In genomic region chr19:48686103-48686502, GRCh38 we compare ENCODE assay signal across 1 cellular context.
TF ChIP-seq lines count a peak whose summit lies in the region.

No MANE protein-coding gene starts in this region.

TF ChIP-seq in K562, 482 proteins besides CTCF, POLR2A, EP300 and RAD21:
- TF ChIP-seq NFIC (IDR thresholded peaks at IDR 0.05) (peak; percentile 75), GATA2 (CRISPR knock-in tag; IDR thresholded peaks at IDR 0.05) (no peak)
TF ChIP-seq in K562: peak in this region for 1.
